ENCODE assay signal across 17 cellular contexts in genomic region chr15:34851007-34851406, GRCh38. TPM values are rescaled to one million over a fixed set of nuclear protein-coding genes. Genes with fewer than 3 reads are reported as not detected.
DNase-seq lines count a peak whose midpoint lies in the region; ATAC-seq, FAIRE-seq and TF ChIP-seq lines count a peak whose summit lies in the region.
"Had no signal": no experiment of that assay in that cellular context is flagged by ENCODE, and none has a peak within 500 bp of the region (broad histone marks: within the 10 kb centered on the region; RNA-seq: fewer than 3 reads in every experiment).

No MANE protein-coding gene starts in this region.

- no peak overlapping the region for H3K4me3 Mint-ChIP-seq in activated naive CD8-positive, alpha-beta T cell
- no peak overlapping the region for H3K4me3 Mint-ChIP-seq in activated naive CD8-positive, alpha-beta T cell treated with anti-CD3 and anti-CD28 coated beads for 36 hours
- H3K4me3 Mint-ChIP-seq in astrocyte (ENCODE audit: unreplicated experiment): no peak overlapping the region
- peak overlapping the region; percentile 61 for H3K4me3 Mint-ChIP-seq in stimulated activated naive B cell treated with anti-CD40 and anti-IgM and Interleukin-4, amounts not matched to agents 10 μg/mL and 1 μg/mL and 100 μg/mL, for 72 hours
- no peak overlapping the region for H3K4me3 Mint-ChIP-seq in chondrocyte (ENCODE audit: unreplicated experiment)
- H3K4me3 Mint-ChIP-seq: CD8-positive, alpha-beta memory T cell; H9 had no signal

- H3K79me2 ChIP-seq in astrocyte (ENCODE audit: insufficient read depth, low read length): no peaks in the 10 kb centered on the region

- H3K36me3 Mint-ChIP-seq in activated naive CD8-positive, alpha-beta T cell: peaks cover 8% of the 10 kb centered on the region
- H3K36me3 Mint-ChIP-seq in activated naive CD8-positive, alpha-beta T cell treated with anti-CD3 and anti-CD28 coated beads for 36 hours: peaks cover 17% of the 10 kb centered on the region
- H3K36me3 Mint-ChIP-seq in astrocyte (ENCODE audit: low read depth, unreplicated experiment) (peaks cover 18% of the 10 kb centered on the region), chondrocyte (ENCODE audit: low read depth) (peaks cover 8% of the 10 kb centered on the region)
- H3K36me3 Mint-ChIP-seq in stimulated activated naive B cell treated with anti-CD40 and anti-IgM and Interleukin-4, amounts not matched to agents 10 μg/mL and 1 μg/mL and 100 μg/mL, for 72 hours: peaks cover 20 to 35% of the 10 kb centered on the region in 2 donors

- no peak overlapping the region for H2AFZ ChIP-seq in astrocyte (ENCODE audit: low read depth, low read length)

- H3K27ac Mint-ChIP-seq in activated naive CD8-positive, alpha-beta T cell: peak overlapping the region; percentile 17
- H3K27ac Mint-ChIP-seq in activated naive CD8-positive, alpha-beta T cell treated with anti-CD3 and anti-CD28 coated beads for 36 hours: no peak overlapping the region
- H3K27ac Mint-ChIP-seq in astrocyte (ENCODE audit: unreplicated experiment): no peak overlapping the region
- H3K27ac Mint-ChIP-seq in stimulated activated naive B cell treated with anti-CD40 and anti-IgM and Interleukin-4, amounts not matched to agents 10 μg/mL and 1 μg/mL and 100 μg/mL, for 72 hours: peak overlapping the region; percentile 87
- H3K27ac Mint-ChIP-seq in chondrocyte (ENCODE audit: unreplicated experiment): no peak overlapping the region
- H3K27ac Mint-ChIP-seq: H9 had no signal

- H3K4me2 ChIP-seq in astrocyte (ENCODE audit: low read length): no peak overlapping the region
- H3K4me2 ChIP-seq: BLaER1 had no signal

- peaks cover 5% of the 10 kb centered on the region for H3K36me3 ChIP-seq in astrocyte (ENCODE audit: insufficient read depth, low read length)

- H3K4me1 ChIP-seq in astrocyte (ENCODE audit: insufficient read depth, low read length): peaks cover 9% of the 10 kb centered on the region
- H3K4me1 ChIP-seq: Caco-2 had no signal

- no peak overlapping the region for H3K27ac ChIP-seq in astrocyte (ENCODE audit: low read depth, low read length)
- H3K27ac ChIP-seq: BLaER1 had no signal

- H3K4me1 Mint-ChIP-seq in activated naive CD8-positive, alpha-beta T cell (ENCODE audit: low read depth): peaks cover 6% of the 10 kb centered on the region
- H3K4me1 Mint-ChIP-seq in activated naive CD8-positive, alpha-beta T cell treated with anti-CD3 and anti-CD28 coated beads for 36 hours: peaks cover 6% of the 10 kb centered on the region
- H3K4me1 Mint-ChIP-seq in astrocyte (ENCODE audit: low read depth, unreplicated experiment) (no peaks in the 10 kb centered on the region), chondrocyte (ENCODE audit: low read depth) (peaks cover 19% of the 10 kb centered on the region)
- H3K4me1 Mint-ChIP-seq in stimulated activated naive B cell treated with anti-CD40 and anti-IgM and Interleukin-4, amounts not matched to agents 10 μg/mL and 1 μg/mL and 100 μg/mL, for 72 hours: peaks cover 17 to 47% of the 10 kb centered on the region in 2 donors
- H3K4me1 Mint-ChIP-seq: CD8-positive, alpha-beta memory T cell; H9 had no signal

- no peaks in the 10 kb centered on the region for H3K9me3 ChIP-seq in astrocyte (ENCODE audit: insufficient read depth, low read depth, low read length)
- H3K9me3 ChIP-seq: Caco-2 had no signal

- FAIRE-seq in GM19239 (lab: Jason Lieb, UNC) (peak; percentile 4), astrocyte (lab: Jason Lieb, UNC) (peak; percentile 59)
- FAIRE-seq: GM12878, GM18507 had no signal

- H3K27me3 ChIP-seq in astrocyte (ENCODE audit: insufficient read depth, low read length): no peaks in the 10 kb centered on the region
- H3K27me3 ChIP-seq: BLaER1 had no signal

- no peaks in the 10 kb centered on the region for H3K9me3 Mint-ChIP-seq in activated naive CD8-positive, alpha-beta T cell (ENCODE audit: low read depth)
- no peaks in the 10 kb centered on the region for H3K9me3 Mint-ChIP-seq in activated naive CD8-positive, alpha-beta T cell treated with anti-CD3 and anti-CD28 coated beads for 36 hours
- H3K9me3 Mint-ChIP-seq in astrocyte (ENCODE audit: unreplicated experiment) (no peaks in the 10 kb centered on the region), chondrocyte (ENCODE audit: low read depth) (peaks cover 14% of the 10 kb centered on the region)
- peaks cover 4 to 7% of the 10 kb centered on the region in 2 donors for H3K9me3 Mint-ChIP-seq in stimulated activated naive B cell treated with anti-CD40 and anti-IgM and Interleukin-4, amounts not matched to agents 10 μg/mL and 1 μg/mL and 100 μg/mL, for 72 hours
- H3K9me3 Mint-ChIP-seq: CD8-positive, alpha-beta memory T cell had no signal

- H3K27me3 Mint-ChIP-seq in activated naive CD8-positive, alpha-beta T cell: no peaks in the 10 kb centered on the region
- H3K27me3 Mint-ChIP-seq in activated naive CD8-positive, alpha-beta T cell treated with anti-CD3 and anti-CD28 coated beads for 36 hours: no peaks in the 10 kb centered on the region
- H3K27me3 Mint-ChIP-seq in astrocyte (ENCODE audit: low read depth, unreplicated experiment) (no peaks in the 10 kb centered on the region), chondrocyte (ENCODE audit: low read depth) (no peaks in the 10 kb centered on the region)
- no peaks in the 10 kb centered on the region for H3K27me3 Mint-ChIP-seq in stimulated activated naive B cell treated with anti-CD40 and anti-IgM and Interleukin-4, amounts not matched to agents 10 μg/mL and 1 μg/mL and 100 μg/mL, for 72 hours
- H3K27me3 Mint-ChIP-seq: CD8-positive, alpha-beta memory T cell had no signal

- no peak overlapping the region for H3K9ac ChIP-seq in astrocyte (ENCODE audit: low read length)
- H3K9ac ChIP-seq: BLaER1 had no signal

- no peak for DNase-seq in activated naive CD8-positive, alpha-beta T cell treated with anti-CD3 and anti-CD28 coated beads for 36 hours
- DNase-seq in GM19239 (ENCODE audit: insufficient read length, low spot score) (no peak), astrocyte (ENCODE audit: low read depth) (no peak), SKM-1 (lab: John Stamatoyannopoulos, UW; ENCODE audit: unreplicated experiment) (no peak), ACHN (no peak), chondrocyte (ENCODE audit: low spot score) (no peak)
- no peak for DNase-seq in stimulated activated naive B cell treated with anti-CD40 and anti-IgM and Interleukin-4, amounts not matched to agents 10 μg/mL and 1 μg/mL and 100 μg/mL, for 72 hours
- DNase-seq: Caco-2; CD8-positive, alpha-beta memory T cell; DMS53; GOT3; H9 had no signal

- in situ Hi-C loops in ACHN (cut with HindIII; ENCODE audit: low pct_ligation_motif_present, low pct_unique_long_range_greater_than_20kb, low sequenced_read_pairs): no loop called here

- no peak for TF ChIP-seq CTCF in astrocyte (IDR thresholded peaks at IDR 0.05; ENCODE audit: insufficient read depth, low read depth, low read length)
- no peak for TF ChIP-seq CTCF in chondrocyte (IDR thresholded peaks at IDR 0.05)

- H3K4me3 ChIP-seq in astrocyte (ENCODE audit: insufficient read depth, low read depth, low read length): no peak overlapping the region
- H3K4me3 ChIP-seq: BLaER1, GM12878 had no signal

- peaks cover 4% of the 10 kb centered on the region for H4K20me1 ChIP-seq in astrocyte (ENCODE audit: insufficient read depth, low read length)
- H4K20me1 ChIP-seq: BLaER1 had no signal

- ATAC-seq in stimulated activated naive B cell treated with anti-CD40 and anti-IgM and Interleukin-4, amounts not matched to agents 10 μg/mL and 1 μg/mL and 100 μg/mL, for 72 hours (replicated peaks): peak; percentile 64 to 68
- ATAC-seq: GM12878 had no signal

RNA-seq across cellular contexts. Expression of gene ACTC1, which starts 55.7 kb away (rescaled TPM):
- not detected for total RNA-seq in activated naive CD8-positive, alpha-beta T cell treated with anti-CD3 and anti-CD28 coated beads for 36 hours
- 860 and 942 TPM in 2 replicates for total RNA-seq in astrocyte
- 6.2 to 19.5 TPM (median 7.1 TPM) in 3 replicates for total RNA-seq in chondrocyte
- total RNA-seq: Caco-2; CD8-positive, alpha-beta memory T cell; Daoy; GM12878 had no signal

Comparison
In these comparisons a context has a peak if more than half of its experiments do, and no peak if none do; other contexts are left out.
1. H3K27ac Mint-ChIP-seq: peak in activated naive CD8-positive, alpha-beta T cell (single experiment) and stimulated activated naive B cell treated with anti-CD40 and anti-IgM and Interleukin-4, amounts not matched to agents 10 μg/mL and 1 μg/mL and 100 μg/mL, for 72 hours (single experiment); none in activated naive CD8-positive, alpha-beta T cell treated with anti-CD3 and anti-CD28 coated beads for 36 hours (single experiment), astrocyte (single experiment) and chondrocyte (single experiment).
2. H3K4me3 Mint-ChIP-seq: peak in stimulated activated naive B cell treated with anti-CD40 and anti-IgM and Interleukin-4, amounts not matched to agents 10 μg/mL and 1 μg/mL and 100 μg/mL, for 72 hours (2 of 2); none in activated naive CD8-positive, alpha-beta T cell (single experiment), activated naive CD8-positive, alpha-beta T cell treated with anti-CD3 and anti-CD28 coated beads for 36 hours (single experiment), astrocyte (single experiment) and chondrocyte (single experiment).
3. RNA of gene ACTC1, which starts 55.7 kb away (total RNA-seq): 860 to 942 TPM in astrocyte; 6.2 to 19.5 TPM in chondrocyte and not detected in activated naive CD8-positive, alpha-beta T cell treated with anti-CD3 and anti-CD28 coated beads for 36 hours; every median in the first group is over 10 times any median in the second.